In genomic region chr20:10218536-10219451, GRCh38 we compare ENCODE assay signal across 7 cellular contexts. TPM values are rescaled to one million over a fixed set of nuclear protein-coding genes. Genes with fewer than 3 reads are reported as not detected.
DNase-seq lines count a peak whose midpoint lies in the region; ATAC-seq and TF ChIP-seq lines count a peak whose summit lies in the region.

Gene SNAP25, plus strand, starts transcription at chr20:10218830. Its CDS starts 56,662 bp downstream, at chr20:10275492.

- H3K27me3 ChIP-seq in mesendoderm (ENCODE audit: insufficient read depth, low read length, poor library complexity) (peaks cover 2% of the 10 kb centered on the region), stomach (peaks cover 0 to 83% (median 26%) of the 10 kb centered on the region in 3 donors)

- no peak within 1 kb of the TSS for H4K5ac ChIP-seq in mesendoderm (ENCODE audit: low read length)

- H3K79me1 ChIP-seq in mesendoderm (ENCODE audit: low read length), result no peaks in the 10 kb centered on the region

- TF ChIP-seq CTCF in endothelial cell (IDR thresholded peaks at IDR 0.05; ENCODE audit: unreplicated experiment), result no peak
- no peak for TF ChIP-seq CTCF in stomach (IDR thresholded peaks at IDR 0.05)

- H3K4me3 ChIP-seq in mesendoderm (ENCODE audit: low read length) (peak within 1 kb of the TSS; percentile 42), stomach (peak within 1 kb of the TSS; percentile 35 to 44 (median 38))

- TF ChIP-seq EP300 in stomach (IDR thresholded peaks at IDR 0.05), result no peak

- no peak for ATAC-seq in HG02852 (IDR thresholded peaks at IDR 0.05; ENCODE audit: unreplicated experiment)

- no peak within 1 kb of the TSS for H2BK5ac ChIP-seq in mesendoderm (ENCODE audit: low read length)

- peak within 1 kb of the TSS; percentile 97 for H3K4me2 ChIP-seq in mesendoderm (ENCODE audit: low read length)

- peak within 1 kb of the TSS; percentile 54 for H3K18ac ChIP-seq in mesendoderm (ENCODE audit: low read length)

- H3K4ac ChIP-seq in mesendoderm (ENCODE audit: low read depth, low read length), result peak within 1 kb of the TSS; percentile 76

- H3K9me3 Mint-ChIP-seq in endothelial cell (ENCODE audit: unreplicated experiment), result no peaks in the 10 kb centered on the region

- no peak within 1 kb of the TSS for H2BK120ac ChIP-seq in mesendoderm (ENCODE audit: low read depth, low read length)

- H4K8ac ChIP-seq in mesendoderm (ENCODE audit: low read depth, low read length), result no peak within 1 kb of the TSS

- H3K36me3 ChIP-seq in mesendoderm (ENCODE audit: control insufficient read depth, insufficient read depth, low read length) (no peaks in the 10 kb centered on the region), stomach (no peaks in the 10 kb centered on the region)

- H3K4me1 Mint-ChIP-seq in endothelial cell (ENCODE audit: unreplicated experiment), result peaks cover 5% of the 10 kb centered on the region

- H3K27me3 Mint-ChIP-seq in endothelial cell (ENCODE audit: unreplicated experiment), result peaks cover 4% of the 10 kb centered on the region

- intact Hi-C loops in stomach (cut with DNase I; ENCODE audit: low total_unique reads), result no loop called here

- DNase-seq in GOT3 (lab: John Stamatoyannopoulos, UW) (peak; percentile 63), NCI-H2171 treated with DMSO at 0.1 percent for 48 hours (lab: John Stamatoyannopoulos, UW) (peak; percentile 98), endothelial cell (ENCODE audit: low spot score) (peak; percentile 77), mesendoderm (peak; percentile 97), stomach (peak; percentile 41)
- DNase-seq in activated CD4-positive, alpha-beta T cell treated with anti-CD3 and anti-CD28 coated beads, Interleukin-2, amount 50 U/mL, for 4 hours, result peak; percentile 2 to 4

- no peak within 1 kb of the TSS for H2AK5ac ChIP-seq in mesendoderm (ENCODE audit: low read length)

- no peaks in the 10 kb centered on the region for H3K9me3 ChIP-seq in stomach

- no peak within 1 kb of the TSS for H3K27ac Mint-ChIP-seq in endothelial cell (ENCODE audit: unreplicated experiment)

- H3K4me1 ChIP-seq in mesendoderm (ENCODE audit: control insufficient read depth, low read depth, low read length) (no peaks in the 10 kb centered on the region), stomach (peaks cover 15 to 25% (median 23%) of the 10 kb centered on the region in 4 donors)

- H3K36me3 Mint-ChIP-seq in endothelial cell (ENCODE audit: low read depth, unreplicated experiment), result no peaks in the 10 kb centered on the region

- no peak within 1 kb of the TSS for H3K23ac ChIP-seq in mesendoderm (ENCODE audit: low read length)

- no CpG with 5 or more reads among the region's 53 CpGs for WGBS in mesendoderm (ENCODE audit: extremely low coverage, insufficient coverage, low lambda C conversion rate)
- WGBS in stomach, 5 donors, result 1 to 4% (median 3%) methylated on average over 32 to 53 of the region's 53 CpGs

- H3K27ac ChIP-seq in mesendoderm (ENCODE audit: low read depth, low read length) (peak within 1 kb of the TSS; percentile 43), stomach (peak within 1 kb of the TSS; percentile 49 to 93 (median 68))

- H2BK15ac ChIP-seq in mesendoderm (replicated peaks; ENCODE audit: low read depth), result no peak within 1 kb of the TSS

- peak within 1 kb of the TSS; percentile 92 for H3K4me3 Mint-ChIP-seq in endothelial cell (ENCODE audit: unreplicated experiment)

- TF ChIP-seq POLR2A in stomach (IDR thresholded peaks at IDR 0.05), result no peak

- no peaks in the 10 kb centered on the region for H3K79me2 ChIP-seq in mesendoderm (ENCODE audit: control insufficient read depth, insufficient read depth, low read length)

- peak within 1 kb of the TSS; percentile 53 for H3K9ac ChIP-seq in mesendoderm (ENCODE audit: low read length)

- peak within 1 kb of the TSS; percentile 65 for H3K56ac ChIP-seq in mesendoderm (ENCODE audit: low read length)

RNA-seq across cellular contexts. Expression of gene SNAP25, which starts in this region (rescaled TPM):
- total RNA-seq in endothelial cell (ENCODE audit: unreplicated experiment), result 0.38 TPM
- polyA plus RNA-seq in mesendoderm (2013, experiment 1 of 2), result 0.22 TPM
- polyA plus RNA-seq in mesendoderm (2013, experiment 2 of 2), result 0.20 TPM
- 10 to 100 TPM in 1 of 5 donors, 1 to 10 TPM in 3, not detected in 1; 1.8 to 12.5 (median 7.5) TPM for total RNA-seq in stomach
- polyA plus RNA-seq in stomach, result 1 to 10 TPM; 2.1 to 2.8 (median 2.4) TPM

Comparison
In these comparisons a context has a peak if more than half of its experiments do, and no peak if none do; other contexts are left out.
1. Peak in DNase-seq in endothelial cell; RNA of the gene not detected or under 1 TPM.
2. DNase-seq: peak in every context shown above with its lines; median percentile 98 in NCI-H2171 treated with DMSO at 0.1 percent for 48 hours; 97 in mesendoderm; 77 in endothelial cell; 63 in GOT3; 41 in stomach; 3 in activated CD4-positive, alpha-beta T cell treated with anti-CD3 and anti-CD28 coated beads, Interleukin-2, amount 50 U/mL, for 4 hours.